8 cellular contexts compared by ENCODE assay signal in the genomic region with DNA sequence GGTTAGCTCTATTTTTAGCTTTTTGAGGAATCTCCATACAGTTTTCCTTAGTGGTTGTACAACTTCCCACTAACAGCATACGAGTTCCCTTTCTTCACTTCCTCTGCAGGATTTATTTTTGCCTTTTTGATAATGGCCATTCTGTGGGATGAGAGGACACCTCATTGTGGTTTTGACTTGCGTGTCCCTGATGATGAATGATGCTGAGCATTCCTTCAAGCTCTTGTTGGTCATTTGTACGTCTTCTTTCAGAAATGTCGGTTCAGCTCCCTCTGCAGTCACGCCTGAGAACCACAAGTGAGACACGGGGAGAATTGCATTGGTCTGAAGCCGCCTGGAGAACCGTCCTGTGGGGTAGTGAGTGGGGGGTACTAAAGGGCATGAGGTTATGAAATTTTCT. TPM values are rescaled to one million over a fixed set of nuclear protein-coding genes. Genes with fewer than 3 reads are reported as not detected.
DNase-seq lines count a peak whose midpoint lies in the region; ATAC-seq and TF ChIP-seq lines count a peak whose summit lies in the region.

No MANE protein-coding gene starts in this region.

- peak; percentile 9 to 24 for DNase-seq in activated CD4-positive, alpha-beta T cell treated with anti-CD3 and anti-CD28 coated beads, Interleukin-2, amount 50 U/mL, for 48 hours
- no peak for DNase-seq in activated CD4-positive, alpha-beta T cell treated with anti-CD3 and anti-CD28 coated beads for 4 hours
- DNase-seq in astrocyte of the cerebellum (ENCODE audit: low read depth) = no peak
- peak; percentile 45 for DNase-seq in medulla oblongata (ENCODE audit: extremely low spot score)
- no peak for DNase-seq in uterus

- no peaks in the 10 kb centered on the region for H3K9me2 ChIP-seq in Loucy (replicated peaks; ENCODE audit: low read depth, low read length)

- H3K79me2 ChIP-seq in Loucy (ENCODE audit: insufficient read depth, low read length) = no peaks in the 10 kb centered on the region

- no peak overlapping the region for H3K27ac ChIP-seq in uterus

- H3K9me3 ChIP-seq in Loucy (ENCODE audit: insufficient read depth, low read depth, low read length) (no peaks in the 10 kb centered on the region), uterus (no peaks in the 10 kb centered on the region)

- H3K4me1 ChIP-seq in Loucy (ENCODE audit: insufficient read depth, low read length, poor library complexity, severe bottlenecking) (no peaks in the 10 kb centered on the region), uterus (no peaks in the 10 kb centered on the region)

- H3K9ac ChIP-seq in Loucy (ENCODE audit: low read depth, low read length, poor library complexity, severe bottlenecking) = no peak overlapping the region

- no peaks in the 10 kb centered on the region for H3F3A ChIP-seq in Loucy (ENCODE audit: low read depth)

- H2AFZ ChIP-seq in Loucy (ENCODE audit: low read length) = no peak overlapping the region

- no peaks in the 10 kb centered on the region for H3K36me3 ChIP-seq in Loucy (ENCODE audit: insufficient read depth, low read length)
- no peaks in the 10 kb centered on the region for H3K36me3 ChIP-seq in uterus

- in situ Hi-C loops in astrocyte of the cerebellum (cut with HindIII; ENCODE audit: low sequenced_read_pairs) = no loop called here

- no peak overlapping the region for H3K4me2 ChIP-seq in Loucy (ENCODE audit: low read depth, low read length, poor library complexity, severe bottlenecking)

- TF ChIP-seq CTCF in Loucy (conservative IDR thresholded peaks at IDR 0.05; ENCODE audit: low read length) (peak; percentile 72), astrocyte of the cerebellum (IDR thresholded peaks at IDR 0.05; ENCODE audit: low read depth, low read length, missing control alignments) (peak; percentile 48), uterus (IDR thresholded peaks at IDR 0.05) (no peak)

- intact Hi-C loops in uterus (cut with DNase I; ENCODE audit: low total_unique reads) = no loop called here

- ATAC-seq in GM21515 (IDR thresholded peaks at IDR 0.05; ENCODE audit: unreplicated experiment) (no peak), HG02970 (IDR thresholded peaks at IDR 0.05; ENCODE audit: low FRiP score, unreplicated experiment) (no peak)

- H3K4me3 ChIP-seq in Loucy (ENCODE audit: low read length, poor library complexity, severe bottlenecking) (no peak overlapping the region), astrocyte of the cerebellum (ENCODE audit: low read depth, low read length) (no peak overlapping the region), uterus (no peak overlapping the region)

- H4K20me1 ChIP-seq in Loucy (ENCODE audit: insufficient read depth, low read length, poor library complexity, severe bottlenecking) = no peaks in the 10 kb centered on the region

- no peak for TF ChIP-seq POLR2A in uterus (IDR thresholded peaks at IDR 0.05)

- H3K27me3 ChIP-seq in Loucy (ENCODE audit: insufficient read depth, low read length, poor library complexity, severe bottlenecking) (no peaks in the 10 kb centered on the region), uterus (no peaks in the 10 kb centered on the region)

RNA-seq across cellular contexts. Expression of gene KRTAP5-10, which starts 2.0 kb away (rescaled TPM):
- under 1 TPM in 1 of 4 donors, not detected in 3; 0.37 TPM for total RNA-seq in uterus

RNA-seq across cellular contexts. Expression of gene KRTAP5-9, which starts 15.2 kb away (rescaled TPM):
- not detected for total RNA-seq in uterus

RNA-seq across cellular contexts. Expression of gene KRTAP5-11, which starts 19.3 kb away (rescaled TPM):
- not detected for total RNA-seq in uterus

RNA-seq across cellular contexts. Expression of gene KRTAP5-8, which starts 25.6 kb away (rescaled TPM):
- under 1 TPM in 1 of 4 donors, not detected in 3; 0.64 TPM for total RNA-seq in uterus

RNA-seq across cellular contexts. Expression of gene KRTAP5-7, which starts 36.3 kb away (rescaled TPM):
- total RNA-seq in uterus = under 1 TPM in 1 of 4 donors, not detected in 3; 0.95 TPM

Comparison
In these comparisons a context has a peak if more than half of its experiments do, and no peak if none do; other contexts are left out.
1. DNase-seq: peak in activated CD4-positive, alpha-beta T cell treated with anti-CD3 and anti-CD28 coated beads, Interleukin-2, amount 50 U/mL, for 48 hours (2 of 2) and medulla oblongata (single experiment); none in activated CD4-positive, alpha-beta T cell treated with anti-CD3 and anti-CD28 coated beads for 4 hours (0 of 2), astrocyte of the cerebellum (single experiment) and uterus (0 of 2).
2. CTCF ChIP-seq: peak in Loucy (single experiment) and astrocyte of the cerebellum (single experiment); none in uterus (0 of 4).